9 cellular contexts compared by ENCODE assay signal in the genomic region with DNA sequence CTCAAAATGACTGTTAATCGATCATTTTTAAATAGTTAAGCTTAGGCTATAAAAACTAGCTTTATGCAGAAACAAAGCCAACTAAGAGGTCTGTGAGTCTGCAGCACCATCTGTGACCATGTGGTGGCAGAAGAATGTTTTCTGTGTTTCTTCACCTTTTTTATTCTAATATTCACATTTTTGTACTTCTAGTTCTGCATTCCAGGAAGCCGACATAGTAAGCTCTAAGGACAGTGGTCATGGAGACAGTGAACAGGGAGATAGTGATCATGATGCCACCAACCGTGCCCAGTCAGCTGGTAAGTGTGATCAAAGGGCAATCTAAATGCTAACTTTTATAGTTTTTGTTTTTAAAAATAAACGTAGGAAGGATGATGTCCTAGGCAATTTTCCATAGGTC.
A peak's percentile ranks its signal among the peaks of the same experiment; 100 is the strongest.
DNase-seq lines count a peak whose midpoint lies in the region; ATAC-seq and TF ChIP-seq lines count a peak whose summit lies in the region.
"Had no signal": no experiment of that assay in that cellular context is flagged by ENCODE, and none has a peak within 500 bp of the region (broad histone marks: within the 10 kb centered on the region; RNA-seq: fewer than 3 reads in every experiment).

No MANE protein-coding gene starts in this region.

- H3K36me3 Mint-ChIP-seq in T-helper 2 cell treated with Interferon-gamma antibody and Interleukin-4, amounts not matched to agents 5 μg/mL and 100 μg/mL, for 36 hours (ENCODE audit: low read depth) = peaks cover 2% of the 10 kb centered on the region

- no peak for ATAC-seq in HG02571 (IDR thresholded peaks at IDR 0.05; ENCODE audit: unreplicated experiment)

- DNase-seq in MV-4-11 (lab: John Stamatoyannopoulos, UW) (peak; percentile 1), cerebellar cortex (ENCODE audit: low spot score) (peak; percentile 25), pons (ENCODE audit: low spot score) (peak; percentile 85), NCI-H226 (no peak), T-helper 9 cell (no peak)
- no peak for DNase-seq in T-helper 2 cell treated with Interferon-gamma antibody and Interleukin-4, amounts not matched to agents 5 μg/mL and 100 μg/mL, for 36 hours (ENCODE audit: low spot score)

- H3K27me3 Mint-ChIP-seq in T-helper 2 cell treated with Interferon-gamma antibody and Interleukin-4, amounts not matched to agents 5 μg/mL and 100 μg/mL, for 36 hours (ENCODE audit: low read depth) = peaks cover 41% of the 10 kb centered on the region

- no peak overlapping the region for H3K4me3 Mint-ChIP-seq in T-helper 2 cell treated with Interferon-gamma antibody and Interleukin-4, amounts not matched to agents 5 μg/mL and 100 μg/mL, for 36 hours
- H3K4me3 Mint-ChIP-seq: T-helper 1 cell treated with Interleukin-12 subunit alpha and Interleukin-12 subunit beta and Interleukin-4 antibody, amounts not matched to agents 30 μg/mL and 1 μg/mL, for 36 hours had no signal

- no peaks in the 10 kb centered on the region for H3K9me3 Mint-ChIP-seq in T-helper 2 cell treated with Interferon-gamma antibody and Interleukin-4, amounts not matched to agents 5 μg/mL and 100 μg/mL, for 36 hours
- H3K9me3 Mint-ChIP-seq: T-helper 1 cell treated with Interleukin-12 subunit alpha and Interleukin-12 subunit beta and Interleukin-4 antibody, amounts not matched to agents 30 μg/mL and 1 μg/mL, for 36 hours had no signal

- H3K4me1 Mint-ChIP-seq in T-helper 2 cell treated with Interferon-gamma antibody and Interleukin-4, amounts not matched to agents 5 μg/mL and 100 μg/mL, for 36 hours (ENCODE audit: low read depth) = peaks cover 3% of the 10 kb centered on the region

- TF ChIP-seq CTCF in GM12874 (IDR thresholded peaks at IDR 0.05; ENCODE audit: insufficient read depth, low read depth, low read length) = peak; percentile 51

- no peak overlapping the region for H3K27ac Mint-ChIP-seq in T-helper 2 cell treated with Interferon-gamma antibody and Interleukin-4, amounts not matched to agents 5 μg/mL and 100 μg/mL, for 36 hours
- H3K27ac Mint-ChIP-seq: T-helper 1 cell treated with Interleukin-12 subunit alpha and Interleukin-12 subunit beta and Interleukin-4 antibody, amounts not matched to agents 30 μg/mL and 1 μg/mL, for 36 hours had no signal

Comparison
In these comparisons a context has a peak if more than half of its experiments do, and no peak if none do; other contexts are left out.
1. DNase-seq: peak in MV-4-11 (single experiment), cerebellar cortex (single experiment) and pons (single experiment); none in T-helper 2 cell treated with Interferon-gamma antibody and Interleukin-4, amounts not matched to agents 5 μg/mL and 100 μg/mL, for 36 hours (single experiment), NCI-H226 (single experiment) and T-helper 9 cell (single experiment).